ENCODE assay signal across 8 cellular contexts in genomic region chr11:128734439-128735224, GRCh38. TPM values are rescaled to one million over a fixed set of nuclear protein-coding genes. Genes with fewer than 3 reads are reported as not detected.
A peak's percentile ranks its signal among the peaks of the same experiment; 100 is the strongest.
DNase-seq lines count a peak whose midpoint lies in the region; ATAC-seq, FAIRE-seq and TF ChIP-seq lines count a peak whose summit lies in the region.

No MANE protein-coding gene starts in this region.

- H3K9me3 Mint-ChIP-seq in activated CD4-positive, alpha-beta memory T cell treated with anti-CD3 and anti-CD28 coated beads, Interleukin-2, amount 10 ng/mL, durations not matched to agents 7 days and 5 days, result no peaks in the 10 kb centered on the region
- H3K9me3 Mint-ChIP-seq in nephron progenitor cell, result no peaks in the 10 kb centered on the region

- no peak for TF ChIP-seq CTCF in nephron progenitor cell (IDR thresholded peaks at IDR 0.05)

- peaks cover 62% of the 10 kb centered on the region for H3K36me3 Mint-ChIP-seq in activated CD4-positive, alpha-beta memory T cell treated with anti-CD3 and anti-CD28 coated beads, Interleukin-2, amount 10 ng/mL, durations not matched to agents 7 days and 5 days (ENCODE audit: low read depth)
- H3K36me3 Mint-ChIP-seq in nephron progenitor cell (ENCODE audit: low read depth), result no peaks in the 10 kb centered on the region

- FAIRE-seq in H54 (lab: Jason Lieb, UNC), result no peak

- TF ChIP-seq POLR2A in H54 (IDR thresholded peaks at IDR 0.05; ENCODE audit: low read depth, low read length), result no peak

- no peaks in the 10 kb centered on the region for H3K27me3 Mint-ChIP-seq in activated CD4-positive, alpha-beta memory T cell treated with anti-CD3 and anti-CD28 coated beads, Interleukin-2, amount 10 ng/mL, durations not matched to agents 7 days and 5 days
- H3K27me3 Mint-ChIP-seq in nephron progenitor cell (ENCODE audit: low read depth, poor library complexity), result peaks cover 31% of the 10 kb centered on the region

- POLR2A ChIA-PET in activated CD4-positive, alpha-beta memory T cell treated with anti-CD3 and anti-CD28 coated beads, Interleukin-2, amount 10 ng/mL, durations not matched to agents 7 days and 5 days (lab: Charles Lee), result interaction anchor here (1.3 to 16.6 kb wide), 15 partner anchors 8 to 432 kb away, joined by 3 to 196 read pairs (median 6); partner anchors contain the start of gene FLI1

- H3K27ac Mint-ChIP-seq in activated CD4-positive, alpha-beta memory T cell treated with anti-CD3 and anti-CD28 coated beads, Interleukin-2, amount 10 ng/mL, durations not matched to agents 7 days and 5 days, result peak overlapping the region; percentile 95
- peak overlapping the region; percentile 33 for H3K27ac Mint-ChIP-seq in nephron progenitor cell

- CTCF ChIA-PET in activated CD4-positive, alpha-beta memory T cell treated with anti-CD3 and anti-CD28 coated beads, Interleukin-2, amount 10 ng/mL, durations not matched to agents 7 days and 5 days (lab: Charles Lee), result interaction anchor here (0.8 to 2.2 kb wide), 11 partner anchors 9 to 103 kb away, joined by 3 to 11 read pairs (median 3); no protein-coding TSS in a partner anchor

- peak overlapping the region; percentile 55 for H3K4me3 Mint-ChIP-seq in activated CD4-positive, alpha-beta memory T cell treated with anti-CD3 and anti-CD28 coated beads, Interleukin-2, amount 10 ng/mL, durations not matched to agents 7 days and 5 days
- H3K4me3 Mint-ChIP-seq in nephron progenitor cell, result peak overlapping the region; percentile 54

- H3K4me1 Mint-ChIP-seq in activated CD4-positive, alpha-beta memory T cell treated with anti-CD3 and anti-CD28 coated beads, Interleukin-2, amount 10 ng/mL, durations not matched to agents 7 days and 5 days, result peaks cover 99% of the 10 kb centered on the region
- peaks cover 84% of the 10 kb centered on the region for H3K4me1 Mint-ChIP-seq in nephron progenitor cell

- ATAC-seq in GM19025 (IDR thresholded peaks at IDR 0.05; ENCODE audit: low read depth, unreplicated experiment), result peak; percentile 25
- peak; percentile 21 for ATAC-seq in HG03060 (IDR thresholded peaks at IDR 0.05; ENCODE audit: low read depth, unreplicated experiment)

- DNase-seq in activated CD4-positive, alpha-beta memory T cell treated with anti-CD3 and anti-CD28 coated beads, Interleukin-2, amount 10 ng/mL, durations not matched to agents 7 days and 5 days, result peak; percentile 47
- DNase-seq in nephron progenitor cell, result no peak
- DNase-seq in H54 (ENCODE audit: insufficient read length, low spot score), result no peak
- DNase-seq in COLO829 (ENCODE audit: low spot score), result no peak
- DNase-seq in T-helper 9 cell, result no peak
- DNase-seq in stimulated activated CD4-positive, alpha-beta T cell treated with anti-CD3 and anti-CD28 coated beads, Interleukin-12 subunit alpha, Interleukin-12 subunit beta, amount 100 ng/mL, for 4 hours, result no peak

RNA-seq across cellular contexts. Expression of gene FLI1, which starts 40.8 kb away (rescaled TPM):
- total RNA-seq in activated CD4-positive, alpha-beta memory T cell treated with anti-CD3 and anti-CD28 coated beads, Interleukin-2, amount 10 ng/mL, durations not matched to agents 7 days and 5 days, result 100 to 1,000 TPM; 133 to 139 TPM
